In genomic region chr6:34226066-34226465, GRCh38 we compare ENCODE assay signal across 19 cellular contexts. TPM values are rescaled to one million over a fixed set of nuclear protein-coding genes. Genes with fewer than 3 reads are reported as not detected.
A peak's percentile ranks its signal among the peaks of the same experiment; 100 is the strongest.
DNase-seq lines count a peak whose midpoint lies in the region; ATAC-seq and TF ChIP-seq lines count a peak whose summit lies in the region.
"Had no signal": no experiment of that assay in that cellular context is flagged by ENCODE, and none has a peak within 500 bp of the region (broad histone marks: within the 10 kb centered on the region; RNA-seq: fewer than 3 reads in every experiment).

No MANE protein-coding gene starts in this region.

- no peaks in the 10 kb centered on the region for H3K36me3 ChIP-seq in CD4-positive, CD25-positive, alpha-beta regulatory T cell (ENCODE audit: control insufficient read depth, insufficient read depth, low read length)
- H3K36me3 ChIP-seq in IMR-90 (ENCODE audit: control insufficient read depth, insufficient read depth, low read length) (no peaks in the 10 kb centered on the region), esophagus squamous epithelium (no peaks in the 10 kb centered on the region), trophoblast cell (ENCODE audit: control insufficient read depth in 1 of 2, insufficient read depth in 2 of 2, low read length in 2 of 2) (no peaks in the 10 kb centered on the region)
- H3K36me3 ChIP-seq: lower lobe of right lung had no signal

- H3K4me2 ChIP-seq in IMR-90 (ENCODE audit: low read depth, low read length): no peak overlapping the region
- H3K4me2 ChIP-seq in trophoblast cell (ENCODE audit: low read length): no peak overlapping the region

- 100% methylated on average over 1 of the region's 7 CpGs; no CpG with 5 or more reads in 1 of the 2 experiments for WGBS in IMR-90 (ENCODE audit: extremely low coverage in 2 of 2, insufficient read length in 1 of 2), 2 experiments
- WGBS in esophagus squamous epithelium, 2 donors: 40 to 59% methylated on average over 2 of the region's 7 CpGs
- no CpG with 5 or more reads among the region's 7 CpGs for WGBS in trophoblast cell (ENCODE audit: extremely low coverage, insufficient coverage, insufficient read length)

- no peaks in the 10 kb centered on the region for H3K9me3 ChIP-seq in CD4-positive, CD25-positive, alpha-beta regulatory T cell (ENCODE audit: control insufficient read depth in 2 of 2, low read length in 2 of 2)
- H3K9me3 ChIP-seq in IMR-90 (ENCODE audit: control insufficient read depth, insufficient read depth, low read length): no peaks in the 10 kb centered on the region
- no peaks in the 10 kb centered on the region for H3K9me3 ChIP-seq in esophagus squamous epithelium
- H3K9me3 ChIP-seq in trophoblast cell (ENCODE audit: insufficient read depth, low read depth, low read length): peaks cover 2% of the 10 kb centered on the region
- H3K9me3 ChIP-seq: lower lobe of right lung had no signal

- H4K91ac ChIP-seq in IMR-90 (ENCODE audit: insufficient read depth, low read depth, low read length) (no peak overlapping the region), trophoblast cell (ENCODE audit: low read depth, low read length) (peak overlapping the region; percentile 80)

- POLR2A ChIA-PET in IMR-90 (lab: Charles Lee; ENCODE audit: unreplicated experiment): no interaction called here

- no peak for TF ChIP-seq CTCF in IMR-90 (conservative IDR thresholded peaks at IDR 0.05; ENCODE audit: low read depth, low read length)
- no peak for TF ChIP-seq CTCF in esophagus squamous epithelium (IDR thresholded peaks at IDR 0.05)

- H3K9ac ChIP-seq in IMR-90 (ENCODE audit: low read depth, low read length) (no peak overlapping the region), trophoblast cell (ENCODE audit: low read length) (no peak overlapping the region)

- dilution Hi-C loops in IMR-90 (cut with HindIII; ENCODE audit: low sequenced_read_pairs, unreplicated experiment): no loop called here

- H2BK12ac ChIP-seq in trophoblast cell (ENCODE audit: low read length): peak overlapping the region; percentile 46

- in situ Hi-C loops in IMR-90 (cut with MboI; ENCODE audit: low sequenced_read_pairs): no loop called here

- peaks cover 15% of the 10 kb centered on the region for H3K4me1 ChIP-seq in CD4-positive, CD25-positive, alpha-beta regulatory T cell (ENCODE audit: control insufficient read depth, insufficient read depth, low read length, poor library complexity, severe bottlenecking)
- peaks cover 18% of the 10 kb centered on the region for H3K4me1 ChIP-seq in IMR-90 (ENCODE audit: control insufficient read depth, insufficient read depth, low read length)
- peaks cover 25 to 79% (median 47%) of the 10 kb centered on the region in 3 donors for H3K4me1 ChIP-seq in esophagus squamous epithelium
- H3K4me1 ChIP-seq in trophoblast cell (ENCODE audit: control insufficient read depth in 1 of 2, insufficient read depth in 2 of 2, low read length in 2 of 2): peaks cover 26 to 34% of the 10 kb centered on the region in 2 experiments

- no peaks in the 10 kb centered on the region for H3K27me3 Mint-ChIP-seq in CD4-positive, CD25-positive, alpha-beta regulatory T cell

- TF ChIP-seq POLR2A in IMR-90 (IDR thresholded peaks at IDR 0.05; ENCODE audit: low read depth, low read length) (no peak), esophagus squamous epithelium (IDR thresholded peaks at IDR 0.05) (no peak)

- H3K4me1 Mint-ChIP-seq in CD4-positive, CD25-positive, alpha-beta regulatory T cell: peaks cover 0 to 18% (median 5%) of the 10 kb centered on the region in 4 donors

- H3K27ac Mint-ChIP-seq in CD4-positive, CD25-positive, alpha-beta regulatory T cell: peak overlapping the region in 2 of 3 donors; percentile 9 to 31
- H3K27ac Mint-ChIP-seq: stimulated activated effector memory CD8-positive, alpha-beta T cell treated with anti-CD3 and anti-CD28 coated beads, Interleukin-12 subunit alpha, Interleukin-12 subunit beta, amount 100 ng/mL, for 72 hours had no signal

- H3K4ac ChIP-seq in IMR-90 (ENCODE audit: low read depth, low read length) (no peak overlapping the region), trophoblast cell (ENCODE audit: low read depth, low read length) (no peak overlapping the region)

- H3K36me3 Mint-ChIP-seq in CD4-positive, CD25-positive, alpha-beta regulatory T cell: no peaks in the 10 kb centered on the region
- H3K36me3 Mint-ChIP-seq: stimulated activated effector memory CD8-positive, alpha-beta T cell treated with anti-CD3 and anti-CD28 coated beads, Interleukin-12 subunit alpha, Interleukin-12 subunit beta, amount 100 ng/mL, for 72 hours had no signal

- no peak overlapping the region for H3K27ac ChIP-seq in CD4-positive, CD25-positive, alpha-beta regulatory T cell (ENCODE audit: insufficient read depth, low read length, poor library complexity, severe bottlenecking)
- H3K27ac ChIP-seq in IMR-90 (ENCODE audit: insufficient read depth, low read length) (no peak overlapping the region), esophagus squamous epithelium (peak overlapping the region in 3 of 4 donors; percentile 77 to 99 (median 95)), trophoblast cell (ENCODE audit: low read depth, low read length) (no peak overlapping the region)
- H3K27ac ChIP-seq: lower lobe of right lung had no signal

- H2BK20ac ChIP-seq in IMR-90 (ENCODE audit: low read depth, low read length): no peak overlapping the region

- H2AK9ac ChIP-seq in IMR-90 (replicated peaks; ENCODE audit: low read depth, low read length, poor library complexity): peak overlapping the region; percentile 23

- H3K79me2 ChIP-seq in trophoblast cell (ENCODE audit: control insufficient read depth, insufficient read depth, low read length, poor library complexity): peaks cover 2% of the 10 kb centered on the region

- H3K14ac ChIP-seq in IMR-90 (replicated peaks; ENCODE audit: low read depth, low read length): no peak overlapping the region
- peak overlapping the region; percentile 18 for H3K14ac ChIP-seq in trophoblast cell (ENCODE audit: low read length)

- H3K23ac ChIP-seq in IMR-90 (ENCODE audit: low read depth, low read length): no peak overlapping the region
- H3K23ac ChIP-seq in trophoblast cell (ENCODE audit: low read length): no peak overlapping the region

- BruUV-seq in IMR-90 (replicated peaks; lab: Mats Ljungman, UMichigan): no TSS peak

- no peak for DNase-seq in CD4-positive, CD25-positive, alpha-beta regulatory T cell
- no peak for DNase-seq in IMR-90
- no peak for DNase-seq in esophagus squamous epithelium (lab: John Stamatoyannopoulos, UW)
- no peak for DNase-seq in trophoblast cell
- DNase-seq in COLO668 (lab: John Stamatoyannopoulos, UW; ENCODE audit: unreplicated experiment): no peak
- DNase-seq in stimulated activated CD4-positive, alpha-beta T cell treated with anti-CD3 and anti-CD28 coated beads, Interleukin-1b, Interleukin-23, amount 100 ng/mL, for 48 hours: no peak
- DNase-seq: activated CD8-positive, alpha-beta memory T cell treated with anti-CD3 and anti-CD28 coated beads, Interleukin-2, amount 50 U/mL, for 48 hours; EL; lower lobe of right lung; NCI-H1436; NCI-H2171; NCI-H69; SHP77; SW 1271 had no signal

- CTCF ChIA-PET in IMR-90 (lab: Yijun Ruan, JAX): no interaction called here

- TF ChIP-seq RAD21 in IMR-90 (IDR thresholded peaks at IDR 0.05; ENCODE audit: low read length): no peak

- no peak overlapping the region; the same call in 1 of the 2 replicates for H2AK5ac ChIP-seq in IMR-90 (ENCODE audit: low read depth, low read length)
- H2AK5ac ChIP-seq in trophoblast cell (ENCODE audit: low read length): no peak overlapping the region

- H3K79me1 ChIP-seq in IMR-90 (ENCODE audit: low read depth in 1 of 2, low read length in 2 of 2) (peaks cover 0 to 8% of the 10 kb centered on the region in 2 experiments; a peak in 1 of 4 replicates), trophoblast cell (ENCODE audit: low read length) (peaks cover 18% of the 10 kb centered on the region)

- H2AFZ ChIP-seq in IMR-90 (replicated peaks; ENCODE audit: low read length, poor library complexity) (no peak overlapping the region), trophoblast cell (ENCODE audit: insufficient read depth, low read length, poor library complexity) (no peak overlapping the region)

- H4K5ac ChIP-seq in IMR-90 (ENCODE audit: low read depth, low read length): no peak overlapping the region

- H2BK15ac ChIP-seq in IMR-90 (ENCODE audit: low read depth, low read length): 0 out of 3 replicates have a peak overlapping the region, but pooled peaks have one; percentile 43

- H4K20me1 ChIP-seq in IMR-90 (ENCODE audit: insufficient read depth, low read length): no peaks in the 10 kb centered on the region

- peak overlapping the region in 2 of 4 donors; percentile 11 to 73 for H3K4me3 Mint-ChIP-seq in CD4-positive, CD25-positive, alpha-beta regulatory T cell
- H3K4me3 Mint-ChIP-seq: dendritic cell treated with granulocyte-macrophage colony-stimulating factor and Interleukin-4, amounts not matched to agents 40 ng/mL and 50 ng/mL, for 4 days; stimulated activated effector memory CD8-positive, alpha-beta T cell treated with anti-CD3 and anti-CD28 coated beads, Interleukin-12 subunit alpha, Interleukin-12 subunit beta, amount 100 ng/mL, for 72 hours had no signal

- H3K56ac ChIP-seq in IMR-90 (ENCODE audit: extremely low read depth, insufficient read depth, low read length): no peak overlapping the region

- no peak overlapping the region for H2BK5ac ChIP-seq in IMR-90 (ENCODE audit: low read depth, low read length, poor library complexity, severe bottlenecking)
- H2BK5ac ChIP-seq in trophoblast cell (ENCODE audit: low read depth, low read length, poor library complexity): no peak overlapping the region

- ATAC-seq in CD4-positive, CD25-positive, alpha-beta regulatory T cell (ENCODE audit: low read depth in 2 of 2): no peak
- ATAC-seq in IMR-90 (ENCODE audit: low read depth) (no peak), GM21737 (IDR thresholded peaks at IDR 0.05; ENCODE audit: unreplicated experiment) (no peak), HG02973 (IDR thresholded peaks at IDR 0.05; ENCODE audit: unreplicated experiment) (no peak)
- ATAC-seq: lower lobe of right lung; sciatic nerve; stimulated activated effector memory CD8-positive, alpha-beta T cell treated with anti-CD3 and anti-CD28 coated beads, Interleukin-12 subunit alpha, Interleukin-12 subunit beta, amount 100 ng/mL, for 72 hours had no signal

- H2BK120ac ChIP-seq in IMR-90 (ENCODE audit: low read depth, low read length) (no peak overlapping the region), trophoblast cell (ENCODE audit: insufficient read depth, low read length, poor library complexity) (no peak overlapping the region)

- no peak overlapping the region for H4K8ac ChIP-seq in IMR-90 (ENCODE audit: low read depth in 2 of 2, low read length in 2 of 2)
- no peak overlapping the region for H4K8ac ChIP-seq in trophoblast cell (ENCODE audit: low read depth, low read length)

- no peak overlapping the region for H3K4me3 ChIP-seq in CD4-positive, CD25-positive, alpha-beta regulatory T cell (ENCODE audit: low read depth, low read length)
- H3K4me3 ChIP-seq in IMR-90 (ENCODE audit: insufficient read depth, low read depth, low read length): no peak overlapping the region
- no peak overlapping the region for H3K4me3 ChIP-seq in esophagus squamous epithelium
- H3K4me3 ChIP-seq in trophoblast cell (ENCODE audit: low read depth, low read length): no peak overlapping the region
- H3K4me3 ChIP-seq: lower lobe of right lung had no signal

- H3K9me3 Mint-ChIP-seq in CD4-positive, CD25-positive, alpha-beta regulatory T cell: no peaks in the 10 kb centered on the region
- H3K9me3 Mint-ChIP-seq: dendritic cell treated with granulocyte-macrophage colony-stimulating factor and Interleukin-4, amounts not matched to agents 40 ng/mL and 50 ng/mL, for 4 days; stimulated activated effector memory CD8-positive, alpha-beta T cell treated with anti-CD3 and anti-CD28 coated beads, Interleukin-12 subunit alpha, Interleukin-12 subunit beta, amount 100 ng/mL, for 72 hours had no signal

- H4K12ac ChIP-seq in trophoblast cell (ENCODE audit: low read depth, low read length): no peak overlapping the region

- peaks cover 17% of the 10 kb centered on the region for H3K9me1 ChIP-seq in IMR-90 (ENCODE audit: insufficient read depth, low read length)

- intact Hi-C loops in IMR-90 (cut with micrococcal nuclease) (no loop called here), esophagus squamous epithelium (cut with DNase I) (no loop called here)

- no peaks in the 10 kb centered on the region for H3K27me3 ChIP-seq in CD4-positive, CD25-positive, alpha-beta regulatory T cell (ENCODE audit: control insufficient read depth, insufficient read depth, low read length)
- H3K27me3 ChIP-seq in IMR-90 (ENCODE audit: control insufficient read depth, insufficient read depth, low read length) (no peaks in the 10 kb centered on the region), esophagus squamous epithelium (no peaks in the 10 kb centered on the region), trophoblast cell (ENCODE audit: insufficient read depth, low read length) (no peaks in the 10 kb centered on the region)

- H3K18ac ChIP-seq in IMR-90 (ENCODE audit: low read depth, low read length) (no peak overlapping the region), trophoblast cell (ENCODE audit: low read length) (no peak overlapping the region)

RNA-seq across cellular contexts. Expression of gene HMGA1, which starts 10.6 kb away (rescaled TPM):
- total RNA-seq in CD4-positive, CD25-positive, alpha-beta regulatory T cell: 87.2 TPM
- 10 to 100 TPM; 31.6 to 36.2 (median 34.3) TPM for polyA plus RNA-seq in CD4-positive, CD25-positive, alpha-beta regulatory T cell
- 101 and 129 TPM in 2 replicates for total RNA-seq in IMR-90 (2012; rRNA removed)
- 589 and 652 TPM in 2 replicates for polyA plus RNA-seq in IMR-90 (2012; rRNA removed)
- 380 and 646 TPM in 2 replicates for polyA plus RNA-seq in IMR-90 (2012; cell fraction: cytosol; rRNA removed)
- polyA plus RNA-seq in IMR-90 (2012; cell fraction: nucleus; rRNA removed; ENCODE audit: low replicate concordance): 226 and 344 TPM in 2 replicates
- 100 to 1,000 TPM; 118 to 309 (median 193) TPM for total RNA-seq in esophagus squamous epithelium
- 615 and 629 TPM in 2 replicates for polyA plus RNA-seq in trophoblast cell (2013)

RNA-seq across cellular contexts. Expression of gene SMIM29, which starts 22.7 kb away (rescaled TPM):
- total RNA-seq in CD4-positive, CD25-positive, alpha-beta regulatory T cell: 29.2 TPM
- polyA plus RNA-seq in CD4-positive, CD25-positive, alpha-beta regulatory T cell: 10 to 100 TPM; 47.7 to 82.3 (median 60.7) TPM
- 8.1 and 8.4 TPM in 2 replicates for total RNA-seq in IMR-90 (2012; rRNA removed)
- polyA plus RNA-seq in IMR-90 (2012; rRNA removed): 25.6 and 28.9 TPM in 2 replicates
- polyA plus RNA-seq in IMR-90 (2012; cell fraction: cytosol; rRNA removed): 27.3 and 43.9 TPM in 2 replicates
- 16.8 and 47.4 TPM in 2 replicates for polyA plus RNA-seq in IMR-90 (2012; cell fraction: nucleus; rRNA removed; ENCODE audit: low replicate concordance)
- 10 to 100 TPM; 17.3 to 21.6 (median 18.2) TPM for total RNA-seq in esophagus squamous epithelium
- 10.3 and 11.5 TPM in 2 replicates for polyA plus RNA-seq in trophoblast cell (2013)

Comparison
In these comparisons a context has a peak if more than half of its experiments do, and no peak if none do; other contexts are left out.
1. H3K27ac ChIP-seq: peak in esophagus squamous epithelium (3 of 4); none in CD4-positive, CD25-positive, alpha-beta regulatory T cell (single experiment), IMR-90 (single experiment) and trophoblast cell (single experiment).